Comparison of ENCODE assay signal across 8 cellular contexts in the genomic region with DNA sequence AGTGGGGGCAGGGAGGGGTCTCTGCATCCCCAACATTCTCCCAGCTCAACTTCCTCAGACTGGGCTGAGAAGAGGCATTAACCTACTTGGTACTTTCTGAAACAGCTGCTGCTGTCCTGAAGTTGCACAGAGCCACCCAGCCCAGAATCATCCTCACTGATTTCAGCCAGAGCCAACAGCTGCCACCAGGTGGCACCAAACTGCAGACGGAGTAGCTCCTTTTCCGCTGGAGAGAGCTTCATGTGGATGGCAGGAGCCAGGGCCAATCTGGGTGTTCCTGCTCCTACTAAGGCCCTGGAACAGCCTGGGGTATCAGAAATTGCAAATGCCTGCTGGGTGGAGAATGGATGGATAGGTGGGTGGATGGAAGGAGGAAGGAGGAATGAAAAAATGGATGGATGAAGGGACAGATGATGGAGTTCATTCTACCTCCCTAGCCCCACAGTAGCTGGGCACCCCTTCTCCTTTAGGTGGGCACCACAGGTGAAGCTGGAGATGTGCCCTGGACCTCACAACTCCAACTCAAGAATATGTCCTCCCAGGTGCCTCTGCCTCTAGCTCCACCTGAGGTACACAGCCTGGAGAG. TPM values are rescaled to one million over a fixed set of nuclear protein-coding genes. Genes with fewer than 3 reads are reported as not detected.
DNase-seq lines count a peak whose midpoint lies in the region; ATAC-seq and TF ChIP-seq lines count a peak whose summit lies in the region.

No MANE protein-coding gene starts in this region.

- CTCF ChIA-PET in HEK293T (lab: Yijun Ruan, JAX), result interaction anchor here (0.7 to 3.2 kb wide), 15 partner anchors 9 to 751 kb away, joined by 3 to 32 read pairs (median 3); no protein-coding TSS in a partner anchor

- DNase-seq in DMS153 treated with DMSO at 0.1 percent for 48 hours (lab: John Stamatoyannopoulos, UW; ENCODE audit: unreplicated experiment) (peak; percentile 39), HEK293T (ENCODE audit: extremely low spot score) (peak; percentile 82), NCI-H510A (lab: John Stamatoyannopoulos, UW) (peak; percentile 42), dermis microvascular lymphatic vessel endothelial cell (ENCODE audit: low read depth in 2 of 2) (peak; percentile 36 to 69), medulla oblongata (ENCODE audit: extremely low spot score) (peak; percentile 89)
- peak; percentile 58 to 60 for DNase-seq in activated CD4-positive, alpha-beta T cell treated with anti-CD3 and anti-CD28 coated beads, Interleukin-2, amount 50 U/mL, for 24 hours (ENCODE audit: low read depth in 1 of 2, low spot score in 1 of 2)
- DNase-seq in stimulated activated CD8-positive, alpha-beta memory T cell treated with anti-CD3 and anti-CD28 coated beads, Interleukin-15, amount 100 ng/mL, for 1 hour (ENCODE audit: low read depth), result peak; percentile 62

- no peak for ATAC-seq in HG03521 (IDR thresholded peaks at IDR 0.05; ENCODE audit: unreplicated experiment)

- POLR2A ChIA-PET in HEK293T (lab: Yijun Ruan, JAX), result no interaction called here

TF ChIP-seq in HEK293T, 16 proteins besides CTCF, POLR2A, EP300 and RAD21:
- TF ChIP-seq FOXK2 (IDR thresholded peaks at IDR 0.05) (no peak), HDGF (IDR thresholded peaks at IDR 0.05; ENCODE audit: borderline replicate concordance) (no peak), FOXA1 (IDR thresholded peaks at IDR 0.05) (no peak), CTBP1 (IDR thresholded peaks at IDR 0.05; ENCODE audit: borderline replicate concordance) (no peak), ELF4 (IDR thresholded peaks at IDR 0.05) (no peak), NFRKB (IDR thresholded peaks at IDR 0.05) (no peak), FOXM1 (IDR thresholded peaks at IDR 0.05; ENCODE audit: borderline replicate concordance) (no peak), ZNF384 (IDR thresholded peaks at IDR 0.05) (no peak), LEF1 (IDR thresholded peaks at IDR 0.05; ENCODE audit: borderline replicate concordance) (no peak), ARNT (IDR thresholded peaks at IDR 0.05) (no peak), TARDBP (IDR thresholded peaks at IDR 0.05) (no peak), BHLHE40 (IDR thresholded peaks at IDR 0.05; ENCODE audit: borderline replicate concordance) (no peak), SUZ12 (IDR thresholded peaks at IDR 0.05) (no peak), SP1 (IDR thresholded peaks at IDR 0.05) (no peak), L3MBTL2 (conservative IDR thresholded peaks at IDR 0.05) (no peak)
- TF ChIP-seq, protein P1, sequence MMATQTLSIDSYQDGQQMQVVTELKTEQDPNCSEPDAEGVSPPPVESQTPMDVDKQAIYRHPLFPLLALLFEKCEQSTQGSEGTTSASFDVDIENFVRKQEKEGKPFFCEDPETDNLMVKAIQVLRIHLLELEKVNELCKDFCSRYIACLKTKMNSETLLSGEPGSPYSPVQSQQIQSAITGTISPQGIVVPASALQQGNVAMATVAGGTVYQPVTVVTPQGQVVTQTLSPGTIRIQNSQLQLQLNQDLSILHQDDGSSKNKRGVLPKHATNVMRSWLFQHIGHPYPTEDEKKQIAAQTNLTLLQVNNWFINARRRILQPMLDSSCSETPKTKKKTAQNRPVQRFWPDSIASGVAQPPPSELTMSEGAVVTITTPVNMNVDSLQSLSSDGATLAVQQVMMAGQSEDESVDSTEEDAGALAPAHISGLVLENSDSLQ (IDR thresholded peaks at IDR 0.05), result no peak

RNA-seq across cellular contexts. Expression of a gene that starts 11.8 kb away (rescaled TPM):
- not detected in 2 replicates for total RNA-seq in dermis microvascular lymphatic vessel endothelial cell

Comparison
In these comparisons a context has a peak if more than half of its experiments do, and no peak if none do; other contexts are left out.
1. DNase-seq: peak in every context shown above with its lines; median percentile 89 in medulla oblongata; 82 in HEK293T; 62 in stimulated activated CD8-positive, alpha-beta memory T cell treated with anti-CD3 and anti-CD28 coated beads, Interleukin-15, amount 100 ng/mL, for 1 hour; 59 in activated CD4-positive, alpha-beta T cell treated with anti-CD3 and anti-CD28 coated beads, Interleukin-2, amount 50 U/mL, for 24 hours; 52 in dermis microvascular lymphatic vessel endothelial cell; 42 in NCI-H510A; 39 in DMS153 treated with DMSO at 0.1 percent for 48 hours.